18 cellular contexts compared by ENCODE assay signal in the genomic region with DNA sequence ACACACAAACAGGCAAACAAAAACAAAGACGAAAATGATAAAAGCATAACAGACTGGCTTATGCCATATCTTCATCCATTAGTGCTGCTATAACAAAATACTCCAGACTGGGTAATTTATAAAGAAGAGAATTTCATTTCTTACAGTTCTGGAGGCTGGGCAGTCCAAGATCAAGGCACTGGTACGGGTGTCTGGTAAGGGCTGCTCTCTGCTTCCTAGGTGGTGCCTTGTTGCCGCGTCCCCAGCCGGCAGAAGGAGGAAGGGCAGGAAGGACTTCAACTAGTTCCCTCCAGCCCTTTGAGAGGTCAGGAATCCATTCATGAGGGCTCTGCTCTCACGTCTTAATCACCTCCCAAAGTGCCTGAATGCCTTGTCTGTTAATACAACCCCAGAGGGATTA.
DNase-seq lines count a peak whose midpoint lies in the region; ATAC-seq and TF ChIP-seq lines count a peak whose summit lies in the region.
"Had no signal": no experiment of that assay in that cellular context is flagged by ENCODE, and none has a peak within 500 bp of the region (broad histone marks: within the 10 kb centered on the region; RNA-seq: fewer than 3 reads in every experiment).

No MANE protein-coding gene starts in this region.

- H3K27ac Mint-ChIP-seq in endodermal cell (no peak overlapping the region), type B pancreatic cell (no peak overlapping the region), HFFc6 (no peak overlapping the region)
- H3K27ac Mint-ChIP-seq: CD4-positive, alpha-beta T cell had no signal

- no peaks in the 10 kb centered on the region for H3K27me3 ChIP-seq in left ventricle myocardium inferior (ENCODE audit: low read depth)
- no peaks in the 10 kb centered on the region for H3K27me3 ChIP-seq in endodermal cell (ENCODE audit: control insufficient read depth, insufficient read depth, low read length, poor library complexity, severe bottlenecking)

- no peak for ATAC-seq in HG02840 (IDR thresholded peaks at IDR 0.05; ENCODE audit: low FRiP score, unreplicated experiment)
- no peak for ATAC-seq in GM21367 (IDR thresholded peaks at IDR 0.05; ENCODE audit: unreplicated experiment)
- ATAC-seq: A549 had no signal

- WGBS in endodermal cell (ENCODE audit: insufficient coverage in 1 of 2, insufficient read length in 1 of 2), 2 experiments, result 84 to 97% methylated on average over 5 to 6 of the region's 6 CpGs

- H3K27me3 Mint-ChIP-seq in endodermal cell (ENCODE audit: insufficient read depth) (peaks cover 3% of the 10 kb centered on the region), type B pancreatic cell (peaks cover 21% of the 10 kb centered on the region), HFFc6 (ENCODE audit: insufficient read depth) (peaks cover 9% of the 10 kb centered on the region)

- no peak for TF ChIP-seq CTCF in left ventricle myocardium inferior (IDR thresholded peaks at IDR 0.05; ENCODE audit: borderline replicate concordance)
- TF ChIP-seq CTCF in endodermal cell (conservative IDR thresholded peaks at IDR 0.05), result no peak
- TF ChIP-seq CTCF in type B pancreatic cell (conservative IDR thresholded peaks at IDR 0.05), result no peak
- TF ChIP-seq CTCF in HFFc6 (IDR thresholded peaks at IDR 0.05), result no peak

- H3K9me3 ChIP-seq in left ventricle myocardium inferior (replicated peaks) (no peaks in the 10 kb centered on the region), endodermal cell (ENCODE audit: control insufficient read depth, low read length) (no peaks in the 10 kb centered on the region)
- H3K9me3 ChIP-seq: A549, Caco-2 had no signal

- H3K4me3 Mint-ChIP-seq in endodermal cell (no peak overlapping the region), type B pancreatic cell (no peak overlapping the region), HFFc6 (no peak overlapping the region)
- H3K4me3 Mint-ChIP-seq: CD4-positive, alpha-beta T cell had no signal

- no peaks in the 10 kb centered on the region for H3K36me3 Mint-ChIP-seq in endodermal cell (ENCODE audit: low read depth)
- H3K36me3 Mint-ChIP-seq in type B pancreatic cell, result no peaks in the 10 kb centered on the region
- no peaks in the 10 kb centered on the region for H3K36me3 Mint-ChIP-seq in HFFc6 (ENCODE audit: low read depth)

- no peak overlapping the region for H3K9ac ChIP-seq in endodermal cell (ENCODE audit: extremely low read depth, low read length, poor library complexity, severe bottlenecking)

- intact Hi-C loops in left ventricle myocardium inferior (cut with micrococcal nuclease) (no loop called here), cardiac septum (cut with DNase I) (no loop called here)

- H3K4me1 ChIP-seq in left ventricle myocardium inferior (peaks cover 43% of the 10 kb centered on the region), endodermal cell (ENCODE audit: control insufficient read depth, insufficient read depth, low read length) (no peaks in the 10 kb centered on the region)
- H3K4me1 ChIP-seq: A549 had no signal

- H3K27ac ChIP-seq in left ventricle myocardium inferior (replicated peaks) (peak overlapping the region; percentile 89), endodermal cell (ENCODE audit: low read depth, low read length) (no peak overlapping the region)
- H3K27ac ChIP-seq: 22Rv1, A549, C4-2B, HL-60 had no signal

- no peaks in the 10 kb centered on the region for H3K9me3 Mint-ChIP-seq in endodermal cell
- H3K9me3 Mint-ChIP-seq in type B pancreatic cell, result no peaks in the 10 kb centered on the region
- H3K9me3 Mint-ChIP-seq in HFFc6, result no peaks in the 10 kb centered on the region
- H3K9me3 Mint-ChIP-seq: CD4-positive, alpha-beta T cell had no signal

- no peaks in the 10 kb centered on the region for H3K36me3 ChIP-seq in left ventricle myocardium inferior
- H3K36me3 ChIP-seq in endodermal cell (ENCODE audit: control insufficient read depth, insufficient read depth, low read length), result no peaks in the 10 kb centered on the region

- H3K4me3 ChIP-seq in left ventricle myocardium inferior, result no peak overlapping the region
- H3K4me3 ChIP-seq in endodermal cell (ENCODE audit: low read length), result no peak overlapping the region
- H3K4me3 ChIP-seq: A549 had no signal

- H3K4me1 Mint-ChIP-seq in endodermal cell, result peaks cover 5% of the 10 kb centered on the region
- peaks cover 8% of the 10 kb centered on the region for H3K4me1 Mint-ChIP-seq in type B pancreatic cell (ENCODE audit: unreplicated experiment)
- peaks cover 30% of the 10 kb centered on the region for H3K4me1 Mint-ChIP-seq in HFFc6 (ENCODE audit: low read depth)

- DNase-seq in left ventricle myocardium inferior (no peak), cardiac septum (ENCODE audit: low spot score) (no peak), endodermal cell (peak; percentile 34), type B pancreatic cell (ENCODE audit: extremely low spot score, unreplicated experiment) (peak; percentile 37), HFFc6 (no peak)
- DNase-seq: AML-193; Caco-2; CD4-positive, alpha-beta T cell; GDM1; GOT3; H7; KBM-7 had no signal

Comparison
In these comparisons a context has a peak if more than half of its experiments do, and no peak if none do; other contexts are left out.
1. DNase-seq: peak in endodermal cell (single experiment) and type B pancreatic cell (single experiment); none in left ventricle myocardium inferior (single experiment), cardiac septum (single experiment) and HFFc6 (single experiment).